In the genomic region with DNA sequence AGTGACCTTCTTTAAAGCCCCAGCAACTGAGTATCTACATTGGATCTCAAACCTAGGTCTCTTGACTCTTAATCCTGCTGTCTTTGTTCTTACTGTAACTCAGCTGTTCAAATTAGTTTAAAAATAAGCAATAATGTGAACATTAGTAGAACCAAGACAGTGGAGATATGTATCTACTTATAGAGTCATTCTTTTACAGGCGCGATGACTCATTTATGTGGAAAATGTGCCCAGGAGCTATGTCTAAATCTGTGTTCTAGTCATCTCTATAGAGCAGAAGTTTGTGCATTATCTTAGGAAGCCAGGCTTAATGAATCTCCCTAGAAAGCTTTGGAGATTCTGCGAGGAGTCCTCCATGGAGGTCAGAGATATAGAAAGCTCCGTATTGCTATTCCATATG, we compare ENCODE assay signal across 1 cellular context.
TF ChIP-seq lines count a peak whose summit lies in the region.

No MANE protein-coding gene starts in this region.

TF ChIP-seq in IMR-90, 13 proteins besides CTCF, POLR2A, EP300 and RAD21 (continued from another document):
- TF ChIP-seq, protein P1, sequence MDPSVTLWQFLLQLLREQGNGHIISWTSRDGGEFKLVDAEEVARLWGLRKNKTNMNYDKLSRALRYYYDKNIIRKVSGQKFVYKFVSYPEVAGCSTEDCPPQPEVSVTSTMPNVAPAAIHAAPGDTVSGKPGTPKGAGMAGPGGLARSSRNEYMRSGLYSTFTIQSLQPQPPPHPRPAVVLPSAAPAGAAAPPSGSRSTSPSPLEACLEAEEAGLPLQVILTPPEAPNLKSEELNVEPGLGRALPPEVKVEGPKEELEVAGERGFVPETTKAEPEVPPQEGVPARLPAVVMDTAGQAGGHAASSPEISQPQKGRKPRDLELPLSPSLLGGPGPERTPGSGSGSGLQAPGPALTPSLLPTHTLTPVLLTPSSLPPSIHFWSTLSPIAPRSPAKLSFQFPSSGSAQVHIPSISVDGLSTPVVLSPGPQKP (IDR thresholded peaks at IDR 0.05; ENCODE audit: borderline replicate concordance, low read depth, low read length), result no peak
- TF ChIP-seq BHLHE40 (IDR thresholded peaks at IDR 0.05; ENCODE audit: low read depth, low read length) (peak; percentile 38; the same call in 1 of the 2 replicates), MAFK (IDR thresholded peaks at IDR 0.05; ENCODE audit: low read depth, low read length) (no peak), CHD1 (IDR thresholded peaks at IDR 0.05; ENCODE audit: low read depth, low read length) (no peak), CEBPB (IDR thresholded peaks at IDR 0.05; ENCODE audit: low read depth, low read length) (no peak), RCOR1 (IDR thresholded peaks at IDR 0.05; ENCODE audit: insufficient replicate concordance, low read length) (no peak), SMC3 (IDR thresholded peaks at IDR 0.05; ENCODE audit: low read depth, low read length) (no peak), MXI1 (IDR thresholded peaks at IDR 0.05; ENCODE audit: borderline replicate concordance, low read depth, low read length) (no peak), NFE2L2 (IDR thresholded peaks at IDR 0.05; ENCODE audit: low read depth, low read length) (no peak)
